10 cellular contexts compared by ENCODE assay signal in the genomic region with DNA sequence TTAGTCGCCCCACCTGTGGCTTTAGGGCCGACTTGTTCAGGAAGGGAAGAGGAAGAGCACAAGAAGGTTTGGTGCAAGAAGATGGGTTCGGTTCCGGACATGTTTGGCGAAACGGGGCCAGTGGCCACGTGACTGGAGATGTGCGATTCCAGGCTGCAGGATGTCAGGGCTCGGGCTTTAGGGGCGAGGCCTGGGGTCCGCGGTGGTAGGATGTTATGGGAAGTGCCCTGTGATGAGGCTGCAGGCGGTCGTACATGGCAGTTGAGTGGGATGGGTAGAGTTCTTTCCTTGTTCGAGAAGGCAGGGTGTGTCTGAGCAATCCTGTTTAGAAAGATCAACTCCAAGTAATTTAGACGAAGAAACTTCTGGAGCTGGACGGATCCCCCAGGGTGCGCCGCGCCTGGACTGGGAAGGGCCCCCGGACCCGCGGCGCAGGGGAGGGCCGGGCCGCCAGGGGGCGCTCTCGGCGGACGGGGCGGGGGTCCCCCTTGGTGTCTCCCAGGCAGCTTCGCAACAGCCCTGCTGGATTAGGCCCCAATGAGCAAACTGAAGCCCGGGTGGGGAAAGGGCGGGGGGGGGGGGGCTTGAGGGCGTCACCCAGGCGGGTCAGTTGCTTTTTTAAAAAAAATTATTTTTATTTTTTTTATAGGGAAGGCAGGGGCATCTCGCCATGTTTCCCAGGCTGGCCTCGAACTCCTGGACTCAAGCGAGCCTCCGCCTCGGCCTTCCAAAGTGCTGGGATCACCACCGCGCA. TPM values are rescaled to one million over a fixed set of nuclear protein-coding genes. Genes with fewer than 3 reads are reported as not detected.
DNase-seq lines count a peak whose midpoint lies in the region; ATAC-seq and TF ChIP-seq lines count a peak whose summit lies in the region.
"Had no signal": no experiment of that assay in that cellular context is flagged by ENCODE, and none has a peak within 500 bp of the region (broad histone marks: within the 10 kb centered on the region; RNA-seq: fewer than 3 reads in every experiment).

No MANE protein-coding gene starts in this region.

- no peak overlapping the region for H3K4me3 ChIP-seq in heart right ventricle
- H3K4me3 ChIP-seq: SJSA1 had no signal

- peaks cover 1 to 5% of the 10 kb centered on the region in 2 donors for H3K9me3 Mint-ChIP-seq in stimulated activated naive B cell treated with anti-CD40 and anti-IgM and Interleukin-4, amounts not matched to agents 10 μg/mL and 1 μg/mL and 100 μg/mL, for 72 hours

- H3K36me3 Mint-ChIP-seq in stimulated activated naive B cell treated with anti-CD40 and anti-IgM and Interleukin-4, amounts not matched to agents 10 μg/mL and 1 μg/mL and 100 μg/mL, for 72 hours, result peaks cover 0 to 20% of the 10 kb centered on the region in 2 donors

- no peak overlapping the region for H3K27ac ChIP-seq in heart right ventricle
- H3K27ac ChIP-seq: SJSA1 had no signal

- intact Hi-C loops in heart right ventricle (cut with DNase I), result no loop called here

- CTCF ChIA-PET in HEK293T (lab: Yijun Ruan, JAX), result no interaction called here

- peak overlapping the region; percentile 71 to 78 for H3K4me3 Mint-ChIP-seq in stimulated activated naive B cell treated with anti-CD40 and anti-IgM and Interleukin-4, amounts not matched to agents 10 μg/mL and 1 μg/mL and 100 μg/mL, for 72 hours

- H3K27me3 ChIP-seq in heart right ventricle, result peaks cover 0 to 22% (median 0%) of the 10 kb centered on the region in 7 donors
- H3K27me3 ChIP-seq: SJSA1 had no signal

- peaks cover 0 to 14% (median 0%) of the 10 kb centered on the region in 9 donors for H3K36me3 ChIP-seq in heart right ventricle

- H3K4me1 Mint-ChIP-seq in stimulated activated naive B cell treated with anti-CD40 and anti-IgM and Interleukin-4, amounts not matched to agents 10 μg/mL and 1 μg/mL and 100 μg/mL, for 72 hours, result peaks cover 4 to 9% of the 10 kb centered on the region in 2 donors

- 38 to 46% methylated on average over 43 of the region's 43 CpGs for WGBS in heart right ventricle, 2 donors

- peak in 1 of 8 donors; percentile 25 for ATAC-seq in heart right ventricle
- peak; percentile 55 to 69 for ATAC-seq in stimulated activated naive B cell treated with anti-CD40 and anti-IgM and Interleukin-4, amounts not matched to agents 10 μg/mL and 1 μg/mL and 100 μg/mL, for 72 hours (replicated peaks)
- ATAC-seq in GM18873 (IDR thresholded peaks at IDR 0.05; ENCODE audit: low FRiP score, unreplicated experiment), result no peak

- DNase-seq in DMS 273 (lab: John Stamatoyannopoulos, UW; ENCODE audit: unreplicated experiment) (peak; percentile 28), DMS 273 treated with DMSO at 0.1 percent for 48 hours (lab: John Stamatoyannopoulos, UW) (no peak), heart right ventricle (no peak), HEK293T (ENCODE audit: extremely low spot score) (no peak), activated gamma-delta T cell treated with Interleukin-2 at 50 U/mL for 16 hours (no peak)
- peak; percentile 71 for DNase-seq in activated CD8-positive, alpha-beta memory T cell treated with anti-CD3 and anti-CD28 coated beads for 24 hours
- DNase-seq in stimulated activated naive B cell treated with anti-CD40 and anti-IgM and Interleukin-4, amounts not matched to agents 10 μg/mL and 1 μg/mL and 100 μg/mL, for 72 hours, result no peak
- DNase-seq: 8988T had no signal

- H3K27ac Mint-ChIP-seq in stimulated activated naive B cell treated with anti-CD40 and anti-IgM and Interleukin-4, amounts not matched to agents 10 μg/mL and 1 μg/mL and 100 μg/mL, for 72 hours, result peak overlapping the region; percentile 31

- H3K9me3 ChIP-seq in heart right ventricle, result no peaks in the 10 kb centered on the region

- POLR2A ChIA-PET in HEK293T (lab: Yijun Ruan, JAX), result no interaction called here

- H3K27me3 Mint-ChIP-seq in stimulated activated naive B cell treated with anti-CD40 and anti-IgM and Interleukin-4, amounts not matched to agents 10 μg/mL and 1 μg/mL and 100 μg/mL, for 72 hours, result peaks cover 7 to 10% of the 10 kb centered on the region in 2 donors

- peak in 7 of 9 donors; percentile 32 to 51 (median 46) for TF ChIP-seq CTCF in heart right ventricle (IDR thresholded peaks at IDR 0.05)

- H3K4me1 ChIP-seq in heart right ventricle, result peaks cover 0 to 6% (median 0%) of the 10 kb centered on the region in 9 donors
- H3K4me1 ChIP-seq: SJSA1 had no signal

TF ChIP-seq in HEK293T, 16 proteins besides CTCF, POLR2A, EP300 and RAD21:
- TF ChIP-seq NFRKB (IDR thresholded peaks at IDR 0.05), result no peak
- TF ChIP-seq ELF4 (IDR thresholded peaks at IDR 0.05), result no peak
- no peak for TF ChIP-seq CTBP1 (IDR thresholded peaks at IDR 0.05; ENCODE audit: borderline replicate concordance)
- TF ChIP-seq FOXA1 (IDR thresholded peaks at IDR 0.05), result no peak
- TF ChIP-seq ZNF384 (IDR thresholded peaks at IDR 0.05), result no peak
- TF ChIP-seq BHLHE40 (IDR thresholded peaks at IDR 0.05; ENCODE audit: borderline replicate concordance), result no peak
- TF ChIP-seq L3MBTL2 (conservative IDR thresholded peaks at IDR 0.05), result no peak
- no peak for TF ChIP-seq SUZ12 (IDR thresholded peaks at IDR 0.05)
- no peak for TF ChIP-seq SP1 (IDR thresholded peaks at IDR 0.05)
- TF ChIP-seq FOXM1 (IDR thresholded peaks at IDR 0.05; ENCODE audit: borderline replicate concordance), result no peak
TF ChIP-seq in HEK293T: peak in this region for 0.

RNA-seq across cellular contexts. Expression of a gene that starts 17.2 kb away (rescaled TPM):
- total RNA-seq in heart right ventricle, result 1 to 10 TPM in 2 of 10 donors, under 1 TPM in 6, not detected in 2; 0.27 to 2.1 (median 0.33) TPM
- polyA plus RNA-seq in heart right ventricle, result under 1 TPM; 0.30 to 0.44 TPM

Comparison
In these comparisons a context has a peak if more than half of its experiments do, and no peak if none do; other contexts are left out.
1. DNase-seq: peak in DMS 273 (single experiment) and activated CD8-positive, alpha-beta memory T cell treated with anti-CD3 and anti-CD28 coated beads for 24 hours (single experiment); none in DMS 273 treated with DMSO at 0.1 percent for 48 hours (single experiment), heart right ventricle (0 of 2), stimulated activated naive B cell treated with anti-CD40 and anti-IgM and Interleukin-4, amounts not matched to agents 10 μg/mL and 1 μg/mL and 100 μg/mL, for 72 hours (single experiment), HEK293T (single experiment) and activated gamma-delta T cell treated with Interleukin-2 at 50 U/mL for 16 hours (single experiment).